In the genomic region with DNA sequence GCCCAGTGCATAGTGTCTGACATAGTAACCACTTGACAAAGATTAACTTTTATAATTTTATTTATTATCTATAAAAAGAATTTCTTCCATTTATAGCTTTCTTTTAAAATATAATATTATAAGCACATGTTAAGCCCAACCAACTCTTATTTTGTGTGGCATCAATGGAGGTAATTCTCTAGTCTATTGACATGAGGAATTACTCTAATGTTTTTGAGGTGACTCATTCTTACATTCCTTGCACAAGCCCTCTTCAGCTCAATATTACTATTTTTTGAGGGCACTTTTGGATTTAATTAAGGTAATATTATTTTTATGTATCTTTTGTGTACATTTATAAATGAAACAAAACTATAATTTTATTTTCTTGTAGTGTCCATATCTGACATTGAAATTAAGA, we compare ENCODE assay signal across 17 cellular contexts.
"Had no signal": no experiment of that assay in that cellular context is flagged by ENCODE, and none has a peak within 500 bp of the region (broad histone marks: within the 10 kb centered on the region; RNA-seq: fewer than 3 reads in every experiment).

No MANE protein-coding gene starts in this region.

- H3K4me1 ChIP-seq: left ventricle myocardium inferior, tibial nerve, uterus had no signal

- H3K9me3 ChIP-seq: left ventricle myocardium inferior, uterus had no signal

- H3K36me3 ChIP-seq: brain microvascular endothelial cell, left ventricle myocardium inferior, tibial nerve, uterus had no signal

- ATAC-seq: activated CD8-positive, alpha-beta T cell treated with anti-CD3 and anti-CD28 coated beads for 36 hours; activated T-helper 17 cell treated with anti-CD3 and anti-CD28 coated beads, Interleukin-2, amount 50 U/mL, for 72 hours had no signal

- H3K27me3 ChIP-seq: brain microvascular endothelial cell, hepatocyte, tibial nerve, uterus had no signal

- DNase-seq: activated CD4-positive, alpha-beta T cell treated with anti-CD3 and anti-CD28 coated beads, Interleukin-2, amount 10 ng/mL, durations not matched to agents 24 days and 14 days; activated CD8-positive, alpha-beta T cell treated with anti-CD3 and anti-CD28 coated beads for 36 hours; activated naive CD4-positive, alpha-beta T cell; activated naive CD8-positive, alpha-beta T cell treated with anti-CD3 and anti-CD28 coated beads, Interleukin-2, amount 10 ng/mL, durations not matched to agents 7 days and 5 days; activated T-cell treated with anti-CD3 and anti-CD28 coated beads, Interleukin-2, amount 50 U/mL, for 1 hour; brain microvascular endothelial cell; kidney; left ventricle myocardium inferior; occipital lobe; posterior cingulate gyrus; retina; stimulated activated CD4-positive, alpha-beta T cell treated with anti-CD3 and anti-CD28 coated beads, Interleukin-2, amount 100 ng/mL, for 48 hours; uterus had no signal

- H3K4me3 ChIP-seq: coronary artery, hepatocyte, left ventricle myocardium inferior, tibial nerve, uterus had no signal

- H3K27ac ChIP-seq: brain microvascular endothelial cell, coronary artery, hepatocyte, left ventricle myocardium inferior, tibial nerve, uterus had no signal
